In the genomic region with DNA sequence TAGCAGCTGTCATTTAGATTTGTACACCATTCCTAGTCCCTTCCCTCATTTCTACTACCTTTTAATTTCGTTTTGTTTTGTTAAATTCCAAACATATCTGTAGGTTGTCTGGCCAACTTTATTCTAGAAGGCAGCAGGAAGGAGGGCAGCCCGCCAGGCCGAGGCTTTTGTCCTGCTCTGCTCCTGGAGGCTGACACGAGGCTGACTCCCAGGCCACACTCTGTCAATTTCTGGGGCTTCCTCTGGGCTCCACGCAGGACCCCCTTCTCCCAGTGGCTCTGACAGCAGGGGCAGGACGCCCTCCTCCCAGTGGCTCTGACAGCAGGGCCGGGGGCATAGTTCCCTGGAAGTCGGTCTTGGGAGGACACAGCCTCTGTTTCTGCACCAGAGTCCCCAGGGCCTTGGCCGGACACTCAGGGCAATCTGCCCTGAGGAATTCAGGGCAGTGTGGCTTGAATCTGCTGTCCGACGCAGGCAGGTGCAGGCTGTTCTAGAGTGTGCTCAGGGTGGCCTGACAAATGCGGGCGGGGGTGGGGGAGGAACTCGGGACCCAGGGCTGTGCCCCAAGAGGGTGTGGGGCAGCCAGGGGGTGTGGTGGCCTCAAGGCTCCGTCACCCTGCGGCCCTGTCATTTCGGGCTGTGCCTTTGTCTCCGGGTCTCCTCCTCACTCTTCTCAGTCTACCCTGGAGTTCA, we compare ENCODE assay signal across 29 cellular contexts. TPM values are rescaled to one million over a fixed set of nuclear protein-coding genes. Genes with fewer than 3 reads are reported as not detected.
DNase-seq lines count a peak whose midpoint lies in the region; ATAC-seq, FAIRE-seq and TF ChIP-seq lines count a peak whose summit lies in the region.
"Had no signal": no experiment of that assay in that cellular context is flagged by ENCODE, and none has a peak within 500 bp of the region (broad histone marks: within the 10 kb centered on the region; RNA-seq: fewer than 3 reads in every experiment).

No MANE protein-coding gene starts in this region.

- FAIRE-seq in kidney (lab: Jason Lieb, UNC) (no peak), small intestine (lab: Jason Lieb, UNC) (no peak)
- FAIRE-seq: frontal cortex had no signal

- intact Hi-C loops in esophagus muscularis mucosa (cut with DNase I): no loop called here
- intact Hi-C loops in kidney (cut with DNase I): no loop called here

- whole genome bisulfite sequencing in esophagus muscularis mucosa: 44% methylated on average over 17 of the region's 18 CpGs
- WGBS in small intestine, 3 donors: 19 to 50% (median 41%) methylated on average over 18 of the region's 18 CpGs

- H3K4me3 ChIP-seq in NT2/D1 (ENCODE audit: insufficient read length, low read depth) (no peak overlapping the region), esophagus muscularis mucosa (no peak overlapping the region), kidney (ENCODE audit: low read length in 2 of 2) (no peak overlapping the region), small intestine (ENCODE audit: low read depth in 1 of 2, low read length in 2 of 2) (no peak overlapping the region)
- H3K4me3 ChIP-seq: cardiac muscle cell had no signal

- H3K27me3 ChIP-seq in NT2/D1 (ENCODE audit: insufficient read depth, insufficient read length) (no peaks in the 10 kb centered on the region), esophagus muscularis mucosa (no peaks in the 10 kb centered on the region), small intestine (ENCODE audit: control insufficient read depth in 2 of 2, insufficient read depth in 2 of 2, low read length in 2 of 2) (peaks cover 0 to 1% of the 10 kb centered on the region in 2 donors)
- H3K27me3 ChIP-seq: cardiac muscle cell had no signal

- ATAC-seq in GM21723 (IDR thresholded peaks at IDR 0.05; ENCODE audit: unreplicated experiment) (no peak), GM18870 (IDR thresholded peaks at IDR 0.05; ENCODE audit: unreplicated experiment) (no peak), GM21447 (IDR thresholded peaks at IDR 0.05; ENCODE audit: unreplicated experiment) (no peak), HG02870 (IDR thresholded peaks at IDR 0.05; ENCODE audit: unreplicated experiment) (no peak)

- H3K36me3 ChIP-seq in NT2/D1 (ENCODE audit: insufficient read depth, insufficient read length, low read length) (no peaks in the 10 kb centered on the region), esophagus muscularis mucosa (peaks cover 0 to 4% (median 0%) of the 10 kb centered on the region in 4 donors), kidney (ENCODE audit: control insufficient read depth in 1 of 2, insufficient read depth in 2 of 2, low read length in 2 of 2) (no peaks in the 10 kb centered on the region), small intestine (ENCODE audit: control insufficient read depth in 2 of 2, insufficient read depth in 2 of 2, low read length in 2 of 2) (no peaks in the 10 kb centered on the region)
- H3K36me3 ChIP-seq: cardiac muscle cell, WERI-Rb-1 had no signal

- H3K9ac ChIP-seq in NT2/D1 (ENCODE audit: insufficient read length, low read depth): peak overlapping the region; percentile 61
- H3K9ac ChIP-seq in kidney (ENCODE audit: low read length in 2 of 2): no peak overlapping the region

- TF ChIP-seq EP300 in esophagus muscularis mucosa (IDR thresholded peaks at IDR 0.05): no peak

- H3K9me3 ChIP-seq in NT2/D1 (ENCODE audit: insufficient read depth, low read length) (no peaks in the 10 kb centered on the region), esophagus muscularis mucosa (no peaks in the 10 kb centered on the region), kidney (ENCODE audit: control insufficient read depth in 1 of 2, low read length in 2 of 2) (no peaks in the 10 kb centered on the region), small intestine (ENCODE audit: control insufficient read depth, low read depth) (no peaks in the 10 kb centered on the region)

- DNase-seq in NT2/D1 (ENCODE audit: low read depth, low spot score) (no peak), esophagus muscularis mucosa (ENCODE audit: extremely low spot score) (no peak), kidney (peak; percentile 77), small intestine (peak; percentile 16)
- DNase-seq: activated effector memory CD4-positive, alpha-beta T cell treated with anti-CD3 and anti-CD28 coated beads, Interleukin-2, amount 50 U/mL, for 16 hours; CD4-positive, alpha-beta T cell; dermis blood vessel endothelial cell; DMS 273 treated with DMSO at 0.1 percent for 48 hours; GDM1; H7; Kasumi-1; midbrain; NCI-H1092; NCI-H2029; NCI-H345; stimulated activated CD4-positive, alpha-beta T cell treated with anti-CD3 and anti-CD28 coated beads, Interleukin-12 subunit alpha, Interleukin-12 subunit beta, amount 100 ng/mL, for 4 hours; stimulated activated CD8-positive, alpha-beta memory T cell treated with anti-CD3 and anti-CD28 coated beads, Interleukin-4, amount 100 ng/mL, for 48 hours; substantia nigra; WERI-Rb-1 had no signal

- H3K27ac ChIP-seq in esophagus muscularis mucosa (replicated peaks in 1 of 4) (peak overlapping the region; percentile 20 to 64 (median 51)), kidney (ENCODE audit: low read depth in 2 of 2, low read length in 2 of 2) (peak overlapping the region in 1 of 2 donors; percentile 3), small intestine (ENCODE audit: low read depth in 1 of 2, low read length in 1 of 2) (no peak overlapping the region)
- H3K27ac ChIP-seq: cardiac muscle cell, WERI-Rb-1 had no signal

- peaks cover 7% of the 10 kb centered on the region for H3K4me1 ChIP-seq in NT2/D1 (ENCODE audit: insufficient read depth, insufficient read length)
- peaks cover 0 to 43% (median 30%) of the 10 kb centered on the region in 4 donors for H3K4me1 ChIP-seq in esophagus muscularis mucosa
- no peaks in the 10 kb centered on the region for H3K4me1 ChIP-seq in kidney (ENCODE audit: control insufficient read depth in 1 of 2, insufficient read depth in 1 of 2, low read depth in 1 of 2, low read length in 2 of 2)
- peaks cover 0 to 2% of the 10 kb centered on the region in 2 donors for H3K4me1 ChIP-seq in small intestine (ENCODE audit: control insufficient read depth in 2 of 2, insufficient read depth in 1 of 2, low read depth in 1 of 2, low read length in 1 of 2)

- TF ChIP-seq CTCF in esophagus muscularis mucosa (IDR thresholded peaks at IDR 0.05) (no peak), kidney (IDR thresholded peaks at IDR 0.05; ENCODE audit: borderline replicate concordance, extremely low read depth, insufficient read depth) (no peak)

- no peak for TF ChIP-seq POLR2A in esophagus muscularis mucosa (IDR thresholded peaks at IDR 0.05; ENCODE audit: low read depth)

RNA-seq across cellular contexts. Expression of a gene that starts 11.8 kb away (rescaled TPM):
- total RNA-seq in esophagus muscularis mucosa (100 to 1,000 TPM in 2 of 4 donors, 10 to 100 TPM in 2; 45.8 to 130 (median 84.0) TPM), kidney (13.1 TPM)
- polyA plus RNA-seq in kidney (ENCODE audit: insufficient read depth, low read depth, low replicate concordance) (6.5 TPM), small intestine (10 to 100 TPM in 1 of 3 donors, 1 to 10 TPM in 1, under 1 TPM in 1; 0.89 to 56.7 (median 1.4) TPM)
- total RNA-seq: CD4-positive, alpha-beta T cell; dermis blood vessel endothelial cell; HT1080; pulmonary artery endothelial cell; T-helper 2 cell treated with Interferon-gamma antibody and Interleukin-4, amounts not matched to agents 100 ng/mL and 5 ng/mL, for 36 hours had no signal
- polyA plus RNA-seq: AG04450 had no signal

Comparison
In these comparisons a context has a peak if more than half of its experiments do, and no peak if none do; other contexts are left out.
1. DNase-seq: peak in kidney (single experiment) and small intestine (single experiment); none in NT2/D1 (single experiment) and esophagus muscularis mucosa (single experiment).
2. H3K27ac ChIP-seq: peak in esophagus muscularis mucosa (4 of 4); none in small intestine (0 of 2).